15 cellular contexts compared by ENCODE assay signal in the genomic region with DNA sequence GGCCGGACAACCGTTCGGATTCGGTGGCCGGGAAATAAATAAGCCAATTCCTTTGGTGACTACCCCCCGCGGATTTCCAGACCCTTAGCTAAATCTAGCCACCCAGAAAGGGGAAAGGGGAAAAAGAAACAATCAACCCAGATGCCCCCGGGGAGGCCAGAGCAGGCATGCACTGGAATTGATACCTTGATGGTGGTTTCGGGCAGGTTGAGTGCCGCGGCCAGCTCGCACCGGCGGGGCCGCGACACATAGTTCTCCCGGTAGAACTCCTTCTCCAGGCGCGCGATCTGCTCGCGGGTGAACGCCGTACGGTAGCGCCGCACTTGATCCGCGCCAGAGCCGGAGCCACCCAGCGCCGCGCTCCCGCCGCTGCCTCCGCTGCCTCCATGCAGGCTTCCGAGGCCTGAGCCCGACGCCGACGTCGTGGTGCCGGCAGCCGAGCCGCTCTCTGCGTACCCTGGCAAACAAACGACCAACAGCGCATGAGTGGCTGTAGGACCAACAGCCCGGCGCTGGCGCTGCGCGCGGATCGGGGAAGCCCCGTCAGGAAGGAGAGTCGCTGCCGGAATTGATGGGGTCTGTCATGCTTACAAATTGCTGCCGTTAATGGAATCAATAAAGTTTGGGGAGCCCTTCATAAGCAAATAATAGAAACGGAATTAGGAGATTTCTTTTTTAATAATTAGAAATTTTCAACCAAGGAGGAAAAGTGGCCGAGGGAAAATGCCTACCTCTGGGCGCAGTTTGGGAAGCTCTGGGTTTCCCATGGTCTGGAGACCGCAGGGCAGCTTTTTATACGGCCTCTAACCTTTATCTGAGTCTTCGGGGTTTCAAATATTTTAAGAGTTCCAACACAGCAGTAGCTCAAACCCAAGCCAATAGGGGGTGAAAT. TPM values are rescaled to one million over a fixed set of nuclear protein-coding genes. Genes with fewer than 3 reads are reported as not detected.
DNase-seq lines count a peak whose midpoint lies in the region; ATAC-seq, FAIRE-seq and TF ChIP-seq lines count a peak whose summit lies in the region.
"Had no signal": no experiment of that assay in that cellular context is flagged by ENCODE, and none has a peak within 500 bp of the region (broad histone marks: within the 10 kb centered on the region; RNA-seq: fewer than 3 reads in every experiment).

No MANE protein-coding gene starts in this region.

- FAIRE-seq in astrocyte (lab: Jason Lieb, UNC): no peak

- peak overlapping the region in 1 of 3 donors; percentile 83 for H3K27ac Mint-ChIP-seq in CD4-positive, CD25-positive, alpha-beta regulatory T cell
- H3K27ac Mint-ChIP-seq in astrocyte (ENCODE audit: unreplicated experiment) (peak overlapping the region; percentile 81), nephron progenitor cell (no peak overlapping the region)

- TF ChIP-seq POLR2A in thyroid gland (IDR thresholded peaks at IDR 0.05): no peak

- H3K36me3 ChIP-seq in CD4-positive, CD25-positive, alpha-beta regulatory T cell (ENCODE audit: control insufficient read depth, insufficient read depth, low read length): no peaks in the 10 kb centered on the region
- H3K36me3 ChIP-seq in astrocyte (ENCODE audit: insufficient read depth, low read length): no peaks in the 10 kb centered on the region
- no peaks in the 10 kb centered on the region for H3K36me3 ChIP-seq in thyroid gland
- H3K36me3 ChIP-seq: heart left ventricle had no signal

- H3K4me1 ChIP-seq in CD4-positive, CD25-positive, alpha-beta regulatory T cell (ENCODE audit: control insufficient read depth, insufficient read depth, low read length, poor library complexity, severe bottlenecking): peaks cover 13% of the 10 kb centered on the region
- H3K4me1 ChIP-seq in astrocyte (ENCODE audit: insufficient read depth, low read length) (peaks cover 3% of the 10 kb centered on the region), thyroid gland (peaks cover 5 to 19% of the 10 kb centered on the region in 2 donors)

- H3K4me3 Mint-ChIP-seq in CD4-positive, CD25-positive, alpha-beta regulatory T cell: peak overlapping the region in 3 of 4 donors; percentile 30 to 52 (median 48)
- H3K4me3 Mint-ChIP-seq in astrocyte (ENCODE audit: unreplicated experiment) (no peak overlapping the region), nephron progenitor cell (no peak overlapping the region)

- H3K4me3 ChIP-seq in CD4-positive, CD25-positive, alpha-beta regulatory T cell (ENCODE audit: low read depth, low read length): no peak overlapping the region
- H3K4me3 ChIP-seq in astrocyte (ENCODE audit: insufficient read depth, low read depth, low read length): no peak overlapping the region
- no peak overlapping the region for H3K4me3 ChIP-seq in thyroid gland (replicated peaks in 1 of 3)
- H3K4me3 ChIP-seq: GM23248, lung had no signal

- WGBS in thyroid gland, 2 donors: 7 to 12% methylated on average over 35 to 42 of the region's 65 CpGs

- intact Hi-C loops in thyroid gland (cut with DNase I): loop anchor here (10.0 kb wide), 1 partner anchor 717 kb away; no protein-coding TSS in a partner anchor

- no peak overlapping the region for H3K9ac ChIP-seq in astrocyte (ENCODE audit: low read length)
- H3K9ac ChIP-seq: GM23248 had no signal

- no peak for DNase-seq in CD4-positive, CD25-positive, alpha-beta regulatory T cell
- DNase-seq in GM13977 (ENCODE audit: low spot score) (peak; percentile 34), astrocyte (ENCODE audit: low read depth) (no peak), nephron progenitor cell (peak; percentile 65), thyroid gland (no peak), HuH-7.5 (ENCODE audit: low spot score) (no peak)
- DNase-seq: anterior cingulate cortex, GM23248, heart left ventricle, PC-3 had no signal

- peaks cover 18 to 75% of the 10 kb centered on the region in 2 experiments for H3K9me3 ChIP-seq in CD4-positive, CD25-positive, alpha-beta regulatory T cell (ENCODE audit: control insufficient read depth in 2 of 2, low read length in 2 of 2)
- H3K9me3 ChIP-seq in astrocyte (ENCODE audit: insufficient read depth, low read depth, low read length) (peaks cover 3% of the 10 kb centered on the region), thyroid gland (no peaks in the 10 kb centered on the region)

- H4K20me1 ChIP-seq in astrocyte (ENCODE audit: insufficient read depth, low read length): peaks cover 20% of the 10 kb centered on the region

- peaks cover 56% of the 10 kb centered on the region for H3K27me3 ChIP-seq in CD4-positive, CD25-positive, alpha-beta regulatory T cell (ENCODE audit: control insufficient read depth, insufficient read depth, low read length)
- peaks cover 88% of the 10 kb centered on the region for H3K27me3 ChIP-seq in astrocyte (ENCODE audit: insufficient read depth, low read length)
- H3K27me3 ChIP-seq in thyroid gland: peaks cover 90% of the 10 kb centered on the region

- H3K4me2 ChIP-seq in astrocyte (ENCODE audit: low read length): no peak overlapping the region

- H3K9me3 Mint-ChIP-seq in CD4-positive, CD25-positive, alpha-beta regulatory T cell: peaks cover 0 to 43% (median 8%) of the 10 kb centered on the region in 7 donors
- peaks cover 37% of the 10 kb centered on the region for H3K9me3 Mint-ChIP-seq in astrocyte (ENCODE audit: unreplicated experiment)
- H3K9me3 Mint-ChIP-seq in nephron progenitor cell: peaks cover 15% of the 10 kb centered on the region

- TF ChIP-seq CTCF in GM13977 (IDR thresholded peaks at IDR 0.05; ENCODE audit: extremely low read depth, insufficient read depth, missing control alignments) (no peak), astrocyte (IDR thresholded peaks at IDR 0.05; ENCODE audit: insufficient read depth, low read depth, low read length) (no peak), nephron progenitor cell (IDR thresholded peaks at IDR 0.05) (no peak), thyroid gland (IDR thresholded peaks at IDR 0.05) (no peak)

- ATAC-seq in CD4-positive, CD25-positive, alpha-beta regulatory T cell (ENCODE audit: low read depth in 2 of 2): no peak
- no peak for ATAC-seq in HG03045 (IDR thresholded peaks at IDR 0.05; ENCODE audit: unreplicated experiment)
- no peak for ATAC-seq in GM19328 (IDR thresholded peaks at IDR 0.05; ENCODE audit: unreplicated experiment)
- ATAC-seq: effector memory CD8-positive, alpha-beta T cell; heart left ventricle; PC-3 had no signal

- peaks cover 4 to 20% (median 15%) of the 10 kb centered on the region in 4 donors for H3K4me1 Mint-ChIP-seq in CD4-positive, CD25-positive, alpha-beta regulatory T cell
- H3K4me1 Mint-ChIP-seq in astrocyte (ENCODE audit: low read depth, unreplicated experiment): peaks cover 5% of the 10 kb centered on the region
- H3K4me1 Mint-ChIP-seq in nephron progenitor cell: peaks cover 25% of the 10 kb centered on the region

- peaks cover 4% of the 10 kb centered on the region for H3K36me3 Mint-ChIP-seq in CD4-positive, CD25-positive, alpha-beta regulatory T cell
- H3K36me3 Mint-ChIP-seq in astrocyte (ENCODE audit: low read depth, unreplicated experiment) (peaks cover 6% of the 10 kb centered on the region), nephron progenitor cell (ENCODE audit: low read depth) (no peaks in the 10 kb centered on the region)

- H2AFZ ChIP-seq in astrocyte (ENCODE audit: low read depth, low read length): no peak overlapping the region
- H2AFZ ChIP-seq: GM23248 had no signal

- H3K27ac ChIP-seq in CD4-positive, CD25-positive, alpha-beta regulatory T cell (ENCODE audit: insufficient read depth, low read length, poor library complexity, severe bottlenecking): no peak overlapping the region
- H3K27ac ChIP-seq in astrocyte (ENCODE audit: low read depth, low read length): no peak overlapping the region
- H3K27ac ChIP-seq in thyroid gland: no peak overlapping the region
- H3K27ac ChIP-seq: GM23248 had no signal

- in situ Hi-C loops in GM13977 (cut with MboI; ENCODE audit: low pct_unique_long_range_greater_than_20kb, low sequenced_read_pairs, unreplicated experiment): loop anchor here (25.0 kb wide), 2 partner anchors 395 to 1745 kb away; partner anchors contain the start of gene SP9

- H3K27me3 Mint-ChIP-seq in CD4-positive, CD25-positive, alpha-beta regulatory T cell: peaks cover 88% of the 10 kb centered on the region
- H3K27me3 Mint-ChIP-seq in astrocyte (ENCODE audit: low read depth, unreplicated experiment) (peaks cover 79% of the 10 kb centered on the region), nephron progenitor cell (ENCODE audit: low read depth, poor library complexity) (peaks cover 99% of the 10 kb centered on the region)

- no peaks in the 10 kb centered on the region for H3K79me2 ChIP-seq in astrocyte (ENCODE audit: insufficient read depth, low read length)

RNA-seq across cellular contexts. Expression of gene EVX2, which starts 1.5 kb away (rescaled TPM):
- total RNA-seq in CD4-positive, CD25-positive, alpha-beta regulatory T cell: not detected
- polyA plus RNA-seq in CD4-positive, CD25-positive, alpha-beta regulatory T cell: not detected
- total RNA-seq in astrocyte: not detected in 2 replicates
- not detected for total RNA-seq in thyroid gland
- total RNA-seq: GM23248, lung, PC-3, renal cortical epithelial cell had no signal
- polyA plus RNA-seq: GM23248, heart left ventricle, lung had no signal

RNA-seq across cellular contexts. Expression of gene HOXD13, which starts 10.3 kb away (rescaled TPM):
- total RNA-seq in CD4-positive, CD25-positive, alpha-beta regulatory T cell: not detected
- not detected for polyA plus RNA-seq in CD4-positive, CD25-positive, alpha-beta regulatory T cell
- total RNA-seq in astrocyte: not detected in 2 replicates
- total RNA-seq in thyroid gland: not detected
- total RNA-seq: heart left ventricle, lung, renal cortical epithelial cell had no signal
- polyA plus RNA-seq: heart left ventricle, lung had no signal

RNA-seq across cellular contexts. Expression of gene HOXD12, which starts 17.4 kb away (rescaled TPM):
- not detected for total RNA-seq in CD4-positive, CD25-positive, alpha-beta regulatory T cell
- polyA plus RNA-seq in CD4-positive, CD25-positive, alpha-beta regulatory T cell: not detected
- total RNA-seq in astrocyte: not detected in 2 replicates
- not detected for total RNA-seq in thyroid gland
- total RNA-seq: heart left ventricle, lung, PC-3, renal cortical epithelial cell had no signal
- polyA plus RNA-seq: heart left ventricle, lung had no signal

RNA-seq across cellular contexts. Expression of gene HOXD11, which starts 24.8 kb away (rescaled TPM):
- not detected for total RNA-seq in CD4-positive, CD25-positive, alpha-beta regulatory T cell
- not detected for polyA plus RNA-seq in CD4-positive, CD25-positive, alpha-beta regulatory T cell
- total RNA-seq in astrocyte (not detected in 2 replicates), thyroid gland (not detected)
- total RNA-seq: heart left ventricle, lung, PC-3 had no signal
- polyA plus RNA-seq: heart left ventricle, lung had no signal

RNA-seq across cellular contexts. Expression of gene HOXD10, which starts 34.3 kb away (rescaled TPM):
- not detected for total RNA-seq in CD4-positive, CD25-positive, alpha-beta regulatory T cell
- polyA plus RNA-seq in CD4-positive, CD25-positive, alpha-beta regulatory T cell: not detected
- total RNA-seq in astrocyte (not detected in 2 replicates), thyroid gland (under 1 TPM in 2 of 4 donors, not detected in 2; 0.33 to 0.54 TPM)
- total RNA-seq: PC-3 had no signal

Comparison
In these comparisons a context has a peak if more than half of its experiments do, and no peak if none do; other contexts are left out.
1. DNase-seq: peak in GM13977 (single experiment) and nephron progenitor cell (single experiment); none in CD4-positive, CD25-positive, alpha-beta regulatory T cell (0 of 3), astrocyte (single experiment), thyroid gland (0 of 2) and HuH-7.5 (single experiment).
2. H3K4me3 Mint-ChIP-seq: peak in CD4-positive, CD25-positive, alpha-beta regulatory T cell (3 of 4); none in astrocyte (single experiment) and nephron progenitor cell (single experiment).